Comparison of ENCODE assay signal across 17 cellular contexts in the genomic region with DNA sequence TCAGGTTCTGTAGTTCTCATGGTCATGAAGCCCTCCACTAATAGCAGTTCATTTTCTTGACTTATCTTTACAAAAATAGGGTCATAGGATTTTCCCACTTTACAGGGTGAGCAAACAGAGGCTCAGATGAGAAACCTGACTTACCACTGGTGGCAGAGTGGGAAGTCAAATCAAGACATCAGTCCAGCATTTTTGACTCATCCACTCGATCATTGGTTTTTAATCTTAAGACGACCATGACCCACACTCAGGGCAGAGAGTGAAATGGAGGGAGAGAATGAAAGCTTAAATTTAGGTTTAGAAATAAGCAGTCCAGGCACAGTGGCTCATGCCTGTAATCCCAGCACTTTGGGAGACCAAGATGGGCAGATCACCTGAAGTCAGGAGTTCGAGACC. TPM values are rescaled to one million over a fixed set of nuclear protein-coding genes. Genes with fewer than 3 reads are reported as not detected.
DNase-seq lines count a peak whose midpoint lies in the region; TF ChIP-seq lines count a peak whose summit lies in the region.
"Had no signal": no experiment of that assay in that cellular context is flagged by ENCODE, and none has a peak within 500 bp of the region (broad histone marks: within the 10 kb centered on the region; RNA-seq: fewer than 3 reads in every experiment).

No MANE protein-coding gene starts in this region.

- H3K27ac ChIP-seq in KOPT-K1 (ENCODE audit: low read depth, low read length, poor library complexity, severe bottlenecking): peak overlapping the region; percentile 95
- H3K27ac ChIP-seq in spleen: peak overlapping the region in 7 of 8 donors; percentile 1 to 81 (median 62)
- H3K27ac ChIP-seq: left lung, ovary, sigmoid colon, SJCRH30 had no signal

- no peak for TF ChIP-seq CTCF in spleen (IDR thresholded peaks at IDR 0.05 in 8 of 11, conservative IDR thresholded peaks at IDR 0.05 in 3 of 11)
- no peak for TF ChIP-seq CTCF in HFFc6 (IDR thresholded peaks at IDR 0.05)

- H3K4me3 Mint-ChIP-seq in activated T-helper 2 cell treated with anti-CD3 and anti-CD28 coated beads, Interferon-gamma antibody, Interleukin-2, Interleukin-4, amounts not matched to agents 10 μg/mL and 5 μg/mL and 100 μg/mL, durations not matched to agents 14 hours and 24 hours and 36 hours (ENCODE audit: low read depth): no peak overlapping the region
- no peak overlapping the region for H3K4me3 Mint-ChIP-seq in HFFc6

- H3K27me3 Mint-ChIP-seq in activated T-helper 2 cell treated with anti-CD3 and anti-CD28 coated beads, Interferon-gamma antibody, Interleukin-2, Interleukin-4, amounts not matched to agents 10 μg/mL and 5 μg/mL and 100 μg/mL, durations not matched to agents 14 hours and 24 hours and 36 hours (ENCODE audit: low read depth): peaks cover 3% of the 10 kb centered on the region
- peaks cover 8% of the 10 kb centered on the region; the same call in 1 of the 2 replicates for H3K27me3 Mint-ChIP-seq in HFFc6 (ENCODE audit: insufficient read depth)

- H3K9me3 Mint-ChIP-seq in activated T-helper 2 cell treated with anti-CD3 and anti-CD28 coated beads, Interferon-gamma antibody, Interleukin-2, Interleukin-4, amounts not matched to agents 10 μg/mL and 5 μg/mL and 100 μg/mL, durations not matched to agents 14 hours and 24 hours and 36 hours: peaks cover 15% of the 10 kb centered on the region
- H3K9me3 Mint-ChIP-seq in HFFc6: no peaks in the 10 kb centered on the region

- no peaks in the 10 kb centered on the region for H3K9me3 ChIP-seq in KOPT-K1 (ENCODE audit: insufficient read depth, low read length, poor library complexity, severe bottlenecking)
- no peaks in the 10 kb centered on the region for H3K9me3 ChIP-seq in spleen
- H3K9me3 ChIP-seq: left lung, ovary, sigmoid colon, SJCRH30 had no signal

- H3K27ac Mint-ChIP-seq in activated T-helper 2 cell treated with anti-CD3 and anti-CD28 coated beads, Interferon-gamma antibody, Interleukin-2, Interleukin-4, amounts not matched to agents 10 μg/mL and 5 μg/mL and 100 μg/mL, durations not matched to agents 14 hours and 24 hours and 36 hours: peak overlapping the region; percentile 74
- no peak overlapping the region for H3K27ac Mint-ChIP-seq in HFFc6

- peak; percentile 13 for DNase-seq in activated CD4-positive, alpha-beta T cell treated with anti-CD3 and anti-CD28 coated beads for 48 hours
- DNase-seq in activated CD4-positive, alpha-beta T cell treated with anti-CD3 and anti-CD28 coated beads, Interleukin-2, amount 50 U/mL, for 1 hour: no peak
- DNase-seq in activated T-helper 2 cell treated with anti-CD3 and anti-CD28 coated beads, Interferon-gamma antibody, Interleukin-2, Interleukin-4, amounts not matched to agents 10 μg/mL and 5 μg/mL and 100 μg/mL, durations not matched to agents 14 hours and 24 hours and 36 hours (ENCODE audit: low spot score): no peak
- DNase-seq in spleen (peak; percentile 4), kidney glomerular epithelial cell (lab: John Stamatoyannopoulos, UW) (no peak), ureter (ENCODE audit: low spot score) (no peak), HFFc6 (no peak)
- DNase-seq: anterior cingulate cortex, left lung, NCI-H2081, NCI-H524, OCI-M1, ovary, sigmoid colon, SJCRH30 had no signal

- peaks cover 29% of the 10 kb centered on the region for H3K4me1 Mint-ChIP-seq in activated T-helper 2 cell treated with anti-CD3 and anti-CD28 coated beads, Interferon-gamma antibody, Interleukin-2, Interleukin-4, amounts not matched to agents 10 μg/mL and 5 μg/mL and 100 μg/mL, durations not matched to agents 14 hours and 24 hours and 36 hours (ENCODE audit: low read depth)
- no peaks in the 10 kb centered on the region for H3K4me1 Mint-ChIP-seq in HFFc6 (ENCODE audit: low read depth)

- H3K4me1 ChIP-seq in spleen: peaks cover 0 to 5% (median 0%) of the 10 kb centered on the region in 6 donors
- H3K4me1 ChIP-seq: left lung, sigmoid colon, SJCRH30 had no signal

- WGBS in spleen, 5 donors: 74 to 87% (median 79%) methylated on average over 3 of the region's 3 CpGs

- intact Hi-C loops in activated T-helper 2 cell treated with anti-CD3 and anti-CD28 coated beads, Interferon-gamma antibody, Interleukin-2, Interleukin-4, amounts not matched to agents 10 μg/mL and 5 μg/mL and 100 μg/mL, durations not matched to agents 14 hours and 24 hours and 36 hours (cut with micrococcal nuclease): no loop called here
- intact Hi-C loops in spleen (cut with DNase I; ENCODE audit: low total_unique reads): no loop called here

- H3K36me3 ChIP-seq in KOPT-K1 (ENCODE audit: insufficient read depth, low read length): no peaks in the 10 kb centered on the region
- H3K36me3 ChIP-seq in spleen: no peaks in the 10 kb centered on the region
- H3K36me3 ChIP-seq: left lung, ovary, sigmoid colon, SJCRH30 had no signal

- peaks cover 3% of the 10 kb centered on the region for H3K36me3 Mint-ChIP-seq in activated T-helper 2 cell treated with anti-CD3 and anti-CD28 coated beads, Interferon-gamma antibody, Interleukin-2, Interleukin-4, amounts not matched to agents 10 μg/mL and 5 μg/mL and 100 μg/mL, durations not matched to agents 14 hours and 24 hours and 36 hours (ENCODE audit: low read depth)
- no peaks in the 10 kb centered on the region for H3K36me3 Mint-ChIP-seq in HFFc6 (ENCODE audit: low read depth)

- TF ChIP-seq POLR2A in spleen (IDR thresholded peaks at IDR 0.05): no peak

- no peaks in the 10 kb centered on the region for H3K27me3 ChIP-seq in spleen (replicated peaks in 1 of 7)
- H3K27me3 ChIP-seq: left lung, ovary, sigmoid colon, SJCRH30 had no signal

- no peak overlapping the region for H3K4me3 ChIP-seq in spleen
- H3K4me3 ChIP-seq: left lung, ovary, sigmoid colon, SJCRH30 had no signal

RNA-seq across cellular contexts. Expression of a gene that starts 42.1 kb away (rescaled TPM):
- total RNA-seq in activated T-helper 2 cell treated with anti-CD3 and anti-CD28 coated beads, Interferon-gamma antibody, Interleukin-2, Interleukin-4, amounts not matched to agents 10 μg/mL and 5 μg/mL and 100 μg/mL, durations not matched to agents 14 hours and 24 hours and 36 hours: 7.4 and 8.2 TPM in 2 replicates
- total RNA-seq in spleen: 10 to 100 TPM; 12.9 to 20.5 (median 15.7) TPM
- polyA plus RNA-seq in spleen: 1 to 10 TPM; 1.9 to 5.8 (median 2.4) TPM
- total RNA-seq in ureter: 27.2 TPM
- 10 to 100 TPM; 15.3 to 22.3 (median 16.9) TPM for total RNA-seq in HFFc6 (2021; fragmentation: NEBNext Ultra II Directional; extraction: Animal tissue kit (Norgen Biotek cat#: 25700))
- total RNA-seq: HepG2 had no signal
- polyA plus RNA-seq: HepG2 had no signal

Comparison
In these comparisons a context has a peak if more than half of its experiments do, and no peak if none do; other contexts are left out.
1. DNase-seq: peak in activated CD4-positive, alpha-beta T cell treated with anti-CD3 and anti-CD28 coated beads for 48 hours (single experiment) and spleen (single experiment); none in activated CD4-positive, alpha-beta T cell treated with anti-CD3 and anti-CD28 coated beads, Interleukin-2, amount 50 U/mL, for 1 hour (single experiment), activated T-helper 2 cell treated with anti-CD3 and anti-CD28 coated beads, Interferon-gamma antibody, Interleukin-2, Interleukin-4, amounts not matched to agents 10 μg/mL and 5 μg/mL and 100 μg/mL, durations not matched to agents 14 hours and 24 hours and 36 hours (single experiment), kidney glomerular epithelial cell (single experiment), ureter (single experiment) and HFFc6 (single experiment).